In the genomic region with DNA sequence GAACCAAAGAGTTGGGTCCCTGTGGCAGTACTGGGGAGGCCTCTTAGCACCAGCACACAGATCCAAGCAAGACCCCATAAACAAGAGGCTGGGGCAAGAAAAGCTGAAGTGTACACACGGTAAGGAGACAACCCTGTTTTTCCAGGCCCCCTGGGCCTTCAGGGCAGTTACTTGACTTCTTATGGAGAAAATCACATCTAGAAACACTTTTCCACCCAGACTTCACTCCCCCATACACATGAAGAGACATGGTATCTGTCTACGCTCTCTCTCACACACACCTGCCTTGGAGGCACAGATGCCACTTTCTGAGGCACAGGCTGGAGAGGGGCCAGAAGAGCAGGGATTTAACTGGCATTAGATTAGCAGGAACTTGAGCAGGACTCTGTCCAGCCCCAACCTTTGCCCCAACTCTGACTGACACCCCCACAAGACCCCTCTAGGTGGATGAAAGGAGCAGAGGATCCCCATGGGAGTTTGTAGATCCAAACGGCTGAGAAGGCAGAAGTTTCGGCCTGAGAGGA, we compare ENCODE assay signal across 8 cellular contexts. TPM values are rescaled to one million over a fixed set of nuclear protein-coding genes. Genes with fewer than 3 reads are reported as not detected.
DNase-seq lines count a peak whose midpoint lies in the region; ATAC-seq and TF ChIP-seq lines count a peak whose summit lies in the region.

No MANE protein-coding gene starts in this region.

- H3K27ac ChIP-seq in right cardiac atrium (ENCODE audit: low read length) (peak overlapping the region; percentile 82), smooth muscle cell (ENCODE audit: low read depth) (peak overlapping the region; percentile 14)

- no peak overlapping the region for H2AFZ ChIP-seq in smooth muscle cell (ENCODE audit: low read depth)

- H3K36me3 ChIP-seq in smooth muscle cell (ENCODE audit: low read depth), result no peaks in the 10 kb centered on the region

- CTCF ChIA-PET in activated CD4-positive, alpha-beta memory T cell treated with anti-CD3 and anti-CD28 coated beads for 36 hours (lab: Charles Lee), result interaction anchor here (12.0 kb wide), 1 partner anchor 28 kb away, joined by 222 read pairs; a partner anchor contains a TSS

- H3K4me1 ChIP-seq in right cardiac atrium (ENCODE audit: control insufficient read depth, insufficient read depth, low read length) (peaks cover 24% of the 10 kb centered on the region), smooth muscle cell (ENCODE audit: low read depth) (peaks cover 44% of the 10 kb centered on the region)

- no peak overlapping the region for H3K9ac ChIP-seq in smooth muscle cell (ENCODE audit: low read depth)

- peaks cover 17% of the 10 kb centered on the region for H3K36me3 Mint-ChIP-seq in activated CD4-positive, alpha-beta memory T cell treated with anti-CD3 and anti-CD28 coated beads for 36 hours

- peak overlapping the region; percentile 100 for H3K4me2 ChIP-seq in smooth muscle cell

- H3K27me3 Mint-ChIP-seq in activated CD4-positive, alpha-beta memory T cell treated with anti-CD3 and anti-CD28 coated beads for 36 hours, result no peaks in the 10 kb centered on the region

- WGBS in right cardiac atrium, result 45% methylated on average over 4 of the region's 4 CpGs
- WGBS in smooth muscle cell (ENCODE audit: low lambda C conversion rate), result 70% methylated on average over 4 of the region's 4 CpGs

- TF ChIP-seq CTCF in HFF-Myc (IDR thresholded peaks at IDR 0.05; ENCODE audit: low read depth, low read length, missing control alignments), result no peak
- TF ChIP-seq CTCF in smooth muscle cell (IDR thresholded peaks at IDR 0.05; ENCODE audit: borderline replicate concordance, insufficient read depth, poor library complexity, severe bottlenecking), result no peak

- H4K20me1 ChIP-seq in smooth muscle cell (ENCODE audit: low read depth), result peaks cover 58% of the 10 kb centered on the region

- H3K9me3 Mint-ChIP-seq in activated CD4-positive, alpha-beta memory T cell treated with anti-CD3 and anti-CD28 coated beads for 36 hours, result no peaks in the 10 kb centered on the region

- H3K4me3 ChIP-seq in HFF-Myc (replicated peaks; ENCODE audit: low read depth, low read length), result peak overlapping the region; percentile 95
- peak overlapping the region; percentile 81 for H3K4me3 ChIP-seq in right cardiac atrium (ENCODE audit: low read length)
- H3K4me3 ChIP-seq in smooth muscle cell, result peak overlapping the region; percentile 84

- no peaks in the 10 kb centered on the region for H3K27me3 ChIP-seq in right cardiac atrium (ENCODE audit: control insufficient read depth, insufficient read depth)
- H3K27me3 ChIP-seq in smooth muscle cell (ENCODE audit: low read depth), result no peaks in the 10 kb centered on the region

- H3K9me3 ChIP-seq in right cardiac atrium (ENCODE audit: control insufficient read depth, low read length), result no peaks in the 10 kb centered on the region
- H3K9me3 ChIP-seq in smooth muscle cell (replicated peaks; ENCODE audit: low read depth), result no peaks in the 10 kb centered on the region

- no peak for ATAC-seq in right cardiac atrium
- no peak for ATAC-seq in HG02759 (IDR thresholded peaks at IDR 0.05; ENCODE audit: unreplicated experiment)

- H3K4me3 Mint-ChIP-seq in activated CD4-positive, alpha-beta memory T cell treated with anti-CD3 and anti-CD28 coated beads for 36 hours, result peak overlapping the region; percentile 85

- peaks cover 57% of the 10 kb centered on the region for H3K79me2 ChIP-seq in smooth muscle cell (ENCODE audit: low read depth)

- peaks cover 26% of the 10 kb centered on the region for H3F3A ChIP-seq in smooth muscle cell (ENCODE audit: low read depth)

- H3K27ac Mint-ChIP-seq in activated CD4-positive, alpha-beta memory T cell treated with anti-CD3 and anti-CD28 coated beads for 36 hours, result peak overlapping the region; percentile 86

- DNase-seq in HFF-Myc (ENCODE audit: extremely low read depth, low read depth), result no peak
- no peak for DNase-seq in activated CD4-positive, alpha-beta memory T cell treated with anti-CD3 and anti-CD28 coated beads for 36 hours
- DNase-seq in right cardiac atrium, result no peak
- no peak for DNase-seq in smooth muscle cell (lab: John Stamatoyannopoulos, UW; ENCODE audit: unreplicated experiment)
- no peak for DNase-seq in Ammon's horn (ENCODE audit: low spot score)
- DNase-seq in pons (ENCODE audit: low spot score), result no peak
- DNase-seq in T1000 (lab: John Stamatoyannopoulos, UW), result no peak

- H3K4me1 Mint-ChIP-seq in activated CD4-positive, alpha-beta memory T cell treated with anti-CD3 and anti-CD28 coated beads for 36 hours (ENCODE audit: low read depth), result peaks cover 62% of the 10 kb centered on the region

- POLR2A ChIA-PET in activated CD4-positive, alpha-beta memory T cell treated with anti-CD3 and anti-CD28 coated beads for 36 hours (lab: Charles Lee), result interaction anchor here (3.0 kb wide), 1 partner anchor 33 kb away, joined by 16 read pairs; a partner anchor contains a TSS

- intact Hi-C loops in activated CD4-positive, alpha-beta memory T cell treated with anti-CD3 and anti-CD28 coated beads for 36 hours (cut with micrococcal nuclease), result loop anchor here (10.0 kb wide), 2 partner anchors 488 to 738 kb away; a partner anchor contains a TSS
- intact Hi-C loops in right cardiac atrium (cut with DNase I), result no loop called here

RNA-seq across cellular contexts. Expression of a gene that starts 2.2 kb away (rescaled TPM):
- 100 to 1,000 TPM; 153 to 160 TPM for total RNA-seq in activated CD4-positive, alpha-beta memory T cell treated with anti-CD3 and anti-CD28 coated beads for 36 hours
- total RNA-seq in right cardiac atrium (100 to 1,000 TPM in 1 of 4 donors, 10 to 100 TPM in 3; 89.3 to 110 (median 93.5) TPM), smooth muscle cell (80.0 and 81.8 TPM in 2 replicates)
- polyA plus RNA-seq in right cardiac atrium (77.3 TPM), smooth muscle cell (96.3 and 108 TPM in 2 replicates)

RNA-seq across cellular contexts. Expression of a gene that starts 9.6 kb away (rescaled TPM):
- under 1 TPM in 1 of 2 experiments, not detected in 1; 0.19 TPM for total RNA-seq in activated CD4-positive, alpha-beta memory T cell treated with anti-CD3 and anti-CD28 coated beads for 36 hours
- total RNA-seq in right cardiac atrium, result under 1 TPM in 1 of 4 donors, not detected in 3; 0.21 TPM
- polyA plus RNA-seq in right cardiac atrium, result 0.23 TPM
- 0.67 and 2.6 TPM in 2 replicates for total RNA-seq in smooth muscle cell
- polyA plus RNA-seq in smooth muscle cell, result 0.19 and 0.31 TPM in 2 replicates

RNA-seq across cellular contexts. Expression of a gene that starts 34.2 kb away (rescaled TPM):
- total RNA-seq in activated CD4-positive, alpha-beta memory T cell treated with anti-CD3 and anti-CD28 coated beads for 36 hours, result 10 to 100 TPM; 16.4 to 18.3 TPM
- 10 to 100 TPM; 46.7 to 86.4 (median 52.1) TPM for total RNA-seq in right cardiac atrium
- 34.9 TPM for polyA plus RNA-seq in right cardiac atrium
- total RNA-seq in smooth muscle cell, result 3.2 and 4.9 TPM in 2 replicates
- polyA plus RNA-seq in smooth muscle cell, result 2.4 and 8.5 TPM in 2 replicates

RNA-seq across cellular contexts. Expression of a gene that starts 35.8 kb away (rescaled TPM):
- 10 to 100 TPM; 12.5 to 17.5 TPM for total RNA-seq in activated CD4-positive, alpha-beta memory T cell treated with anti-CD3 and anti-CD28 coated beads for 36 hours
- total RNA-seq in right cardiac atrium (10 to 100 TPM; 45.8 to 66.0 (median 49.8) TPM), smooth muscle cell (15.2 and 16.8 TPM in 2 replicates)
- polyA plus RNA-seq in right cardiac atrium (39.3 TPM), smooth muscle cell (10.1 and 19.5 TPM in 2 replicates)

RNA-seq across cellular contexts. Expression of a gene that starts 46.3 kb away (rescaled TPM):
- total RNA-seq in activated CD4-positive, alpha-beta memory T cell treated with anti-CD3 and anti-CD28 coated beads for 36 hours, result 10 to 100 TPM; 42.3 to 50.0 TPM
- total RNA-seq in right cardiac atrium (10 to 100 TPM; 17.4 to 23.8 (median 20.3) TPM), smooth muscle cell (19.1 and 36.6 TPM in 2 replicates)
- polyA plus RNA-seq in right cardiac atrium (12.5 TPM), smooth muscle cell (11.3 and 11.6 TPM in 2 replicates)
